ENCODE assay signal across 8 cellular contexts in the genomic region with DNA sequence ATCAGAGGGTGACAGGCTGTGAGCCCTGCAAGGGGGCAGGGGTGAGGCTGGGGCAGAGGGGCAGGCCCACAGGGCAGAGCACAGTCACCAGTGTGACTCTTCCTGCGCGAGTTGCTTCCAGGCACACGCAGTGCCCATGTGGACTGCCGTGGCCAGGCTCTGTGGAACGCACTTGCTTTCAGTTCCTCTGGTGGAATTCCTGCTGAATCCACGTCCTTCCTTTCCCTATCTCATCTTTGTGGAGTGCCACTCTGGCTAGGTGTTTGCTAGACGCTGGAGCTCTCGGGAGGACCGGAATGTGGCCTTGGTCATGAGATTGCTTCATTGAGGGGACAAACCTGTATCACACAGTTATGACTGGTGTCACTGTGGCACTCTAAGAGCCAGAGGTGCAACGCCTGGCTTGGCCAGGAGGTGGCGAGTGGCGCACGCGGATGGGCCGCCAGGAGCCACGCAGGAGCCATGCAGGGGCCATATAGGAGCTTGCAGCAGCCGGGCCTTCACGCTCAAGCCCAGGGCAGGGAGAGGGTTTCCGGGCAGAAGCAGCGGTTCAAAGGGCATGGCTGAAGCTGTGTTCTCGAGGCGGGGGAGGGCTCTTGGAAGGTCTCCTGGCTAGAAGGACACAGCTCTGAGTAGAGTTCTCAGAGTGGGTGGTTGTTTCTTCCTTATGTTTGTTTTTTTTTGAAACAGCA. TPM values are rescaled to one million over a fixed set of nuclear protein-coding genes. Genes with fewer than 3 reads are reported as not detected.
DNase-seq lines count a peak whose midpoint lies in the region; ATAC-seq and TF ChIP-seq lines count a peak whose summit lies in the region.

No MANE protein-coding gene starts in this region.

- H3K36me3 Mint-ChIP-seq in CD4-positive, alpha-beta T cell (ENCODE audit: low read depth), result peaks cover 69% of the 10 kb centered on the region
- peaks cover 8 to 34% (median 12%) of the 10 kb centered on the region in 5 donors for H3K36me3 Mint-ChIP-seq in naive thymus-derived CD4-positive, alpha-beta T cell

- H2AFZ ChIP-seq in OCI-LY3 (ENCODE audit: low read depth, low read length), result no peak overlapping the region

- H4K20me1 ChIP-seq in OCI-LY3 (ENCODE audit: insufficient read depth, low read length), result peaks cover 98% of the 10 kb centered on the region

- intact Hi-C loops in CD4-positive, alpha-beta T cell (cut with DNase I, micrococcal nuclease), result no loop called here
- intact Hi-C loops in naive thymus-derived CD4-positive, alpha-beta T cell (cut with micrococcal nuclease), result no loop called here

- CTCF ChIA-PET in CD4-positive, alpha-beta T cell (lab: Charles Lee), result interaction anchor here (0.6 to 2.1 kb wide), 9 partner anchors 12 to 726 kb away, joined by 3 to 12 read pairs (median 4); a partner anchor contains a TSS
- CTCF ChIA-PET in naive thymus-derived CD4-positive, alpha-beta T cell (lab: Charles Lee), result interaction anchor here (0.6 to 6.5 kb wide), 5 partner anchors 11 to 41 kb away, joined by 3 to 70 read pairs (median 6); no protein-coding TSS in a partner anchor

- peaks cover 45% of the 10 kb centered on the region for H3K4me1 Mint-ChIP-seq in CD4-positive, alpha-beta T cell (ENCODE audit: low read depth)
- peaks cover 11 to 34% (median 20%) of the 10 kb centered on the region in 7 donors for H3K4me1 Mint-ChIP-seq in naive thymus-derived CD4-positive, alpha-beta T cell

- peak overlapping the region; percentile 84 for H3K27ac Mint-ChIP-seq in CD4-positive, alpha-beta T cell
- H3K27ac Mint-ChIP-seq in naive thymus-derived CD4-positive, alpha-beta T cell, result peak overlapping the region; percentile 49 to 91 (median 80)

- peak; percentile 85 for ATAC-seq in CD4-positive, alpha-beta T cell (ENCODE audit: poor library complexity)
- ATAC-seq in HG03175 (IDR thresholded peaks at IDR 0.05; ENCODE audit: unreplicated experiment) (peak; percentile 56), esophagus mucosa (peak; percentile 78), GM18519 (IDR thresholded peaks at IDR 0.05; ENCODE audit: low FRiP score, unreplicated experiment) (no peak)
- ATAC-seq in naive thymus-derived CD4-positive, alpha-beta T cell, result peak; percentile 84

- H3K27me3 ChIP-seq in CD4-positive, alpha-beta T cell (ENCODE audit: control insufficient read depth, insufficient read depth, low read length), result no peaks in the 10 kb centered on the region
- H3K27me3 ChIP-seq in OCI-LY3 (ENCODE audit: low read depth, low read length), result no peaks in the 10 kb centered on the region
- H3K27me3 ChIP-seq in naive thymus-derived CD4-positive, alpha-beta T cell (ENCODE audit: control insufficient read depth in 2 of 2, insufficient read depth in 2 of 2, low read length in 2 of 2), result no peaks in the 10 kb centered on the region

- POLR2A ChIA-PET in CD4-positive, alpha-beta T cell (lab: Charles Lee), result interaction anchor here (0.7 to 1.4 kb wide), 5 partner anchors 9 to 60 kb away, joined by 3 to 7 read pairs (median 4); a partner anchor contains a TSS
- POLR2A ChIA-PET in naive thymus-derived CD4-positive, alpha-beta T cell (lab: Charles Lee), result interaction anchor here (0.5 to 1.3 kb wide), 7 partner anchors 36 to 310 kb away, joined by 3 to 6 read pairs (median 3); a partner anchor contains a TSS

- no peak overlapping the region for H3K4me3 ChIP-seq in OCI-LY3 (ENCODE audit: low read length)
- H3K4me3 ChIP-seq in naive thymus-derived CD4-positive, alpha-beta T cell (ENCODE audit: low read length), result no peak overlapping the region

- H3K4me2 ChIP-seq in OCI-LY3 (ENCODE audit: low read length), result no peak overlapping the region

- no peaks in the 10 kb centered on the region for H3K9me3 Mint-ChIP-seq in CD4-positive, alpha-beta T cell
- no peaks in the 10 kb centered on the region for H3K9me3 Mint-ChIP-seq in naive thymus-derived CD4-positive, alpha-beta T cell

- no peak overlapping the region for H3K27ac ChIP-seq in CD4-positive, alpha-beta T cell (ENCODE audit: low read depth, low read length)
- H3K27ac ChIP-seq in OCI-LY3 (ENCODE audit: low read length), result no peak overlapping the region
- H3K27ac ChIP-seq in naive thymus-derived CD4-positive, alpha-beta T cell (ENCODE audit: low read depth, low read length), result no peak overlapping the region

- H3K36me3 ChIP-seq in OCI-LY3 (replicated peaks; ENCODE audit: low read depth, low read length), result peaks cover 73% of the 10 kb centered on the region
- peaks cover 6 to 79% (median 14%) of the 10 kb centered on the region in 3 experiments for H3K36me3 ChIP-seq in naive thymus-derived CD4-positive, alpha-beta T cell (ENCODE audit: control insufficient read depth in 2 of 3, insufficient read depth in 3 of 3, low read length in 3 of 3)

- H3K4me1 ChIP-seq in OCI-LY3 (ENCODE audit: low read length), result peaks cover 42% of the 10 kb centered on the region
- H3K4me1 ChIP-seq in naive thymus-derived CD4-positive, alpha-beta T cell (ENCODE audit: control insufficient read depth in 2 of 2, insufficient read depth in 2 of 2, low read length in 2 of 2), result peaks cover 5 to 6% of the 10 kb centered on the region in 2 donors

- H3K9ac ChIP-seq in OCI-LY3 (ENCODE audit: low read length), result no peak overlapping the region

- H3K79me2 ChIP-seq in OCI-LY3 (ENCODE audit: low read length), result peaks cover 86% of the 10 kb centered on the region

- DNase-seq in CD4-positive, alpha-beta T cell, result peak; percentile 54 to 80 (median 73)
- DNase-seq in activated T-cell treated with anti-CD3 and anti-CD28 coated beads, Interleukin-2, amount 50 U/mL, for 1 hour, result peak; percentile 86
- peak; percentile 37 to 78 (median 59) for DNase-seq in naive thymus-derived CD4-positive, alpha-beta T cell
- peak; percentile 49 to 51 for DNase-seq in stimulated activated CD8-positive, alpha-beta memory T cell treated with anti-CD3 and anti-CD28 coated beads, Interleukin-7, amount 100 ng/mL, for 48 hours (ENCODE audit: extremely low read depth in 1 of 2, low read depth in 1 of 2)

- H3K27me3 Mint-ChIP-seq in CD4-positive, alpha-beta T cell, result no peaks in the 10 kb centered on the region
- H3K27me3 Mint-ChIP-seq in naive thymus-derived CD4-positive, alpha-beta T cell, result no peaks in the 10 kb centered on the region

- H3K9me3 ChIP-seq in CD4-positive, alpha-beta T cell (ENCODE audit: control insufficient read depth, low read length), result no peaks in the 10 kb centered on the region
- H3K9me3 ChIP-seq in OCI-LY3 (ENCODE audit: insufficient read depth, low read length), result no peaks in the 10 kb centered on the region
- H3K9me3 ChIP-seq in naive thymus-derived CD4-positive, alpha-beta T cell (ENCODE audit: control insufficient read depth in 2 of 3, low read length in 3 of 3), result no peaks in the 10 kb centered on the region

- H3K4me3 Mint-ChIP-seq in CD4-positive, alpha-beta T cell, result peak overlapping the region; percentile 8
- H3K4me3 Mint-ChIP-seq in naive thymus-derived CD4-positive, alpha-beta T cell, result peak overlapping the region in 2 of 10 donors; percentile 13 to 34

- peak; percentile 79 for TF ChIP-seq CTCF in CD4-positive, alpha-beta T cell (IDR thresholded peaks at IDR 0.05)
- TF ChIP-seq CTCF in OCI-LY3 (IDR thresholded peaks at IDR 0.05; ENCODE audit: low read depth, low read length), result peak; percentile 94

RNA-seq across cellular contexts. Expression of a gene that starts 36.1 kb away (rescaled TPM):
- total RNA-seq in CD4-positive, alpha-beta T cell, result 10 to 100 TPM; 27.1 to 31.7 TPM
- total RNA-seq in esophagus mucosa, result 21.4 TPM
- total RNA-seq in naive thymus-derived CD4-positive, alpha-beta T cell, result 10 to 100 TPM; 37.5 to 50.1 (median 43.4) TPM
- 10 to 100 TPM; 18.6 to 25.3 TPM for polyA plus RNA-seq in naive thymus-derived CD4-positive, alpha-beta T cell
